In genomic region chr5:133460172-133460758, GRCh38 we compare ENCODE assay signal across 8 cellular contexts.
DNase-seq lines count a peak whose midpoint lies in the region; ATAC-seq, FAIRE-seq and TF ChIP-seq lines count a peak whose summit lies in the region.

No MANE protein-coding gene starts in this region.

- H4K20me1 ChIP-seq in astrocyte (ENCODE audit: insufficient read depth, low read length), result no peaks in the 10 kb centered on the region

- H3K9me3 ChIP-seq in MG63, result no peaks in the 10 kb centered on the region
- no peaks in the 10 kb centered on the region for H3K9me3 ChIP-seq in astrocyte (ENCODE audit: insufficient read depth, low read depth, low read length)
- no peaks in the 10 kb centered on the region for H3K9me3 ChIP-seq in thyroid gland

- TF ChIP-seq CTCF in astrocyte (IDR thresholded peaks at IDR 0.05; ENCODE audit: insufficient read depth, low read depth, low read length) (peak; percentile 35), natural killer cell (IDR thresholded peaks at IDR 0.05) (peak; percentile 26), thyroid gland (IDR thresholded peaks at IDR 0.05) (peak in 2 of 6 experiments; percentile 24 to 43)

- TF ChIP-seq POLR2A in thyroid gland (IDR thresholded peaks at IDR 0.05), result no peak

- H3K4me3 Mint-ChIP-seq in astrocyte (ENCODE audit: unreplicated experiment), result no peak overlapping the region
- H3K4me3 Mint-ChIP-seq in natural killer cell, result no peak overlapping the region

- H3K9me3 Mint-ChIP-seq in astrocyte (ENCODE audit: unreplicated experiment), result no peaks in the 10 kb centered on the region
- no peaks in the 10 kb centered on the region for H3K9me3 Mint-ChIP-seq in natural killer cell

- peaks cover 10% of the 10 kb centered on the region for H3K4me1 Mint-ChIP-seq in astrocyte (ENCODE audit: low read depth, unreplicated experiment)
- H3K4me1 Mint-ChIP-seq in natural killer cell, result peaks cover 4 to 6% of the 10 kb centered on the region in 2 donors

- ATAC-seq in natural killer cell (no peak), GM19455 (IDR thresholded peaks at IDR 0.05; ENCODE audit: unreplicated experiment) (no peak)

- H3K27ac Mint-ChIP-seq in astrocyte (ENCODE audit: unreplicated experiment) (no peak overlapping the region), natural killer cell (no peak overlapping the region)

- DNase-seq in NCI-H524 (lab: John Stamatoyannopoulos, UW) (peak; percentile 8 to 18), NCI-H524 treated with DMSO at 0.1 percent for 48 hours (lab: John Stamatoyannopoulos, UW) (no peak), MG63 (peak; percentile 27), astrocyte (ENCODE audit: low read depth) (no peak), natural killer cell (no peak), SHP77 treated with DMSO at 0.1 percent for 48 hours (lab: John Stamatoyannopoulos, UW) (no peak), thyroid gland (no peak)

- H3K4me2 ChIP-seq in astrocyte (ENCODE audit: low read length), result no peak overlapping the region

- FAIRE-seq in astrocyte (lab: Jason Lieb, UNC), result no peak

- no peaks in the 10 kb centered on the region for H3K36me3 Mint-ChIP-seq in astrocyte (ENCODE audit: low read depth, unreplicated experiment)
- H3K36me3 Mint-ChIP-seq in natural killer cell, result no peaks in the 10 kb centered on the region

- H3K27ac ChIP-seq in astrocyte (ENCODE audit: low read depth, low read length) (no peak overlapping the region), thyroid gland (no peak overlapping the region)

- no peaks in the 10 kb centered on the region for H3K36me3 ChIP-seq in MG63
- H3K36me3 ChIP-seq in astrocyte (ENCODE audit: insufficient read depth, low read length), result no peaks in the 10 kb centered on the region
- no peaks in the 10 kb centered on the region for H3K36me3 ChIP-seq in thyroid gland

- intact Hi-C loops in natural killer cell (cut with micrococcal nuclease) (no loop called here), thyroid gland (cut with DNase I) (no loop called here)

- no peaks in the 10 kb centered on the region for H3K27me3 ChIP-seq in MG63
- H3K27me3 ChIP-seq in astrocyte (ENCODE audit: insufficient read depth, low read length), result no peaks in the 10 kb centered on the region
- no peaks in the 10 kb centered on the region for H3K27me3 ChIP-seq in thyroid gland

- H3K9ac ChIP-seq in astrocyte (ENCODE audit: low read length), result no peak overlapping the region

- no peaks in the 10 kb centered on the region for H3K79me2 ChIP-seq in astrocyte (ENCODE audit: insufficient read depth, low read length)

- no peak overlapping the region for H3K4me3 ChIP-seq in MG63
- H3K4me3 ChIP-seq in astrocyte (ENCODE audit: insufficient read depth, low read depth, low read length), result no peak overlapping the region
- no peak overlapping the region for H3K4me3 ChIP-seq in thyroid gland (replicated peaks in 1 of 3)

- H2AFZ ChIP-seq in astrocyte (ENCODE audit: low read depth, low read length), result no peak overlapping the region

- H3K4me1 ChIP-seq in astrocyte (ENCODE audit: insufficient read depth, low read length) (no peaks in the 10 kb centered on the region), thyroid gland (no peaks in the 10 kb centered on the region)

- WGBS in thyroid gland, 2 donors, result 59 to 63% methylated on average over 12 of the region's 12 CpGs

- H3K27me3 Mint-ChIP-seq in astrocyte (ENCODE audit: low read depth, unreplicated experiment), result peaks cover 10% of the 10 kb centered on the region
- no peaks in the 10 kb centered on the region for H3K27me3 Mint-ChIP-seq in natural killer cell (ENCODE audit: low read depth in 2 of 2)

Comparison
In these comparisons a context has a peak if more than half of its experiments do, and no peak if none do; other contexts are left out.
1. DNase-seq: peak in NCI-H524 (2 of 2) and MG63 (single experiment); none in NCI-H524 treated with DMSO at 0.1 percent for 48 hours (single experiment), astrocyte (single experiment), natural killer cell (single experiment), SHP77 treated with DMSO at 0.1 percent for 48 hours (single experiment) and thyroid gland (0 of 2).